In genomic region chr3:133837487-133838295, GRCh38 we compare ENCODE assay signal across 23 cellular contexts.
"Had no signal": no experiment of that assay in that cellular context is flagged by ENCODE, and none has a peak within 500 bp of the region (broad histone marks: within the 10 kb centered on the region; RNA-seq: fewer than 3 reads in every experiment).

No MANE protein-coding gene starts in this region.

- H3K36me3 Mint-ChIP-seq: activated naive CD4-positive, alpha-beta T cell treated with anti-CD3 and anti-CD28 coated beads, Interleukin-2, amount 50 U/mL, for 24 hours; mesothelial cell of epicardium; naive B cell had no signal

- H3K4me1 Mint-ChIP-seq: activated naive CD4-positive, alpha-beta T cell treated with anti-CD3 and anti-CD28 coated beads, Interleukin-2, amount 50 U/mL, for 24 hours; activated naive CD8-positive, alpha-beta T cell treated with anti-CD3 and anti-CD28 coated beads, Interleukin-2, amount 50 U/mL, for 24 hours; mesothelial cell of epicardium; naive B cell; neural crest cell had no signal

- H3K27ac Mint-ChIP-seq: activated naive CD4-positive, alpha-beta T cell treated with anti-CD3 and anti-CD28 coated beads, Interleukin-2, amount 50 U/mL, for 24 hours; activated naive CD8-positive, alpha-beta T cell treated with anti-CD3 and anti-CD28 coated beads, Interleukin-2, amount 50 U/mL, for 24 hours; activated T-helper 2 cell treated with anti-CD3 and anti-CD28 coated beads, Interferon-gamma antibody, Interleukin-2, Interleukin-4, amounts not matched to agents 10 μg/mL and 5 μg/mL and 100 μg/mL, durations not matched to agents 14 hours and 24 hours and 36 hours; dendritic cell treated with granulocyte-macrophage colony-stimulating factor and Interleukin-4, amounts not matched to agents 40 ng/mL and 50 ng/mL, for 4 days; mesothelial cell of epicardium; naive B cell; T-helper 2 cell treated with Interferon-gamma antibody and Interleukin-4, amounts not matched to agents 5 μg/mL and 100 μg/mL, for 36 hours had no signal

- H3K27ac ChIP-seq: testis, transverse colon had no signal

- H3K4me3 ChIP-seq: testis, transverse colon had no signal

- H3K9me3 ChIP-seq: testis, transverse colon had no signal

- H3K36me3 ChIP-seq: transverse colon had no signal

- H3K9me3 Mint-ChIP-seq: activated naive CD4-positive, alpha-beta T cell treated with anti-CD3 and anti-CD28 coated beads, Interleukin-2, amount 50 U/mL, for 24 hours; activated naive CD8-positive, alpha-beta T cell treated with anti-CD3 and anti-CD28 coated beads, Interleukin-2, amount 50 U/mL, for 24 hours; activated T-helper 2 cell treated with anti-CD3 and anti-CD28 coated beads, Interferon-gamma antibody, Interleukin-2, Interleukin-4, amounts not matched to agents 10 μg/mL and 5 μg/mL and 100 μg/mL, durations not matched to agents 14 hours and 24 hours and 36 hours; dendritic cell treated with granulocyte-macrophage colony-stimulating factor and Interleukin-4, amounts not matched to agents 40 ng/mL and 50 ng/mL, for 4 days; mesothelial cell of epicardium; naive B cell; neural crest cell; T-helper 2 cell treated with Interferon-gamma antibody and Interleukin-4, amounts not matched to agents 5 μg/mL and 100 μg/mL, for 36 hours had no signal

- H3K4me3 Mint-ChIP-seq: activated naive CD4-positive, alpha-beta T cell treated with anti-CD3 and anti-CD28 coated beads, Interleukin-2, amount 50 U/mL, for 24 hours; activated naive CD8-positive, alpha-beta T cell treated with anti-CD3 and anti-CD28 coated beads, Interleukin-2, amount 50 U/mL, for 24 hours; dendritic cell treated with granulocyte-macrophage colony-stimulating factor and Interleukin-4, amounts not matched to agents 40 ng/mL and 50 ng/mL, for 4 days; mesothelial cell of epicardium; neural crest cell; T-helper 2 cell treated with Interferon-gamma antibody and Interleukin-4, amounts not matched to agents 5 μg/mL and 100 μg/mL, for 36 hours had no signal

- ATAC-seq: activated naive CD8-positive, alpha-beta T cell treated with anti-CD3 and anti-CD28 coated beads, Interleukin-2, amount 50 U/mL, for 24 hours; left ventricle myocardium superior; right cardiac atrium had no signal

- H3K27me3 ChIP-seq: testis, transverse colon had no signal

- H3K27me3 Mint-ChIP-seq: dendritic cell treated with granulocyte-macrophage colony-stimulating factor and Interleukin-4, amounts not matched to agents 40 ng/mL and 50 ng/mL, for 4 days had no signal

- DNase-seq: activated CD4-positive, alpha-beta T cell treated with anti-CD3 and anti-CD28 coated beads for 48 hours; activated CD4-positive, alpha-beta T cell treated with anti-CD3 and anti-CD28 coated beads, Interleukin-2, amount 50 U/mL, for 48 hours; activated CD4-positive, CD25-positive, alpha-beta regulatory T cell; activated naive CD8-positive, alpha-beta T cell treated with anti-CD3 and anti-CD28 coated beads, Interleukin-2, amount 50 U/mL, for 24 hours; amygdala; central memory CD4-positive, alpha-beta T cell; effector CD4-positive, alpha-beta T cell; left ventricle myocardium superior; naive B cell; nucleus accumbens; right cardiac atrium; stimulated activated CD4-positive, alpha-beta T cell treated with anti-CD3 and anti-CD28 coated beads, Interleukin-15, amount 100 ng/mL, for 24 hours; stimulated activated CD4-positive, alpha-beta T cell treated with anti-CD3 and anti-CD28 coated beads, Interleukin-2, amount 100 ng/mL, for 24 hours; stimulated activated naive CD4-positive, alpha-beta T cell; T-helper 1 cell; testis; transverse colon had no signal

- H3K4me1 ChIP-seq: testis, transverse colon had no signal
